24 cellular contexts compared by ENCODE assay signal in the genomic region with DNA sequence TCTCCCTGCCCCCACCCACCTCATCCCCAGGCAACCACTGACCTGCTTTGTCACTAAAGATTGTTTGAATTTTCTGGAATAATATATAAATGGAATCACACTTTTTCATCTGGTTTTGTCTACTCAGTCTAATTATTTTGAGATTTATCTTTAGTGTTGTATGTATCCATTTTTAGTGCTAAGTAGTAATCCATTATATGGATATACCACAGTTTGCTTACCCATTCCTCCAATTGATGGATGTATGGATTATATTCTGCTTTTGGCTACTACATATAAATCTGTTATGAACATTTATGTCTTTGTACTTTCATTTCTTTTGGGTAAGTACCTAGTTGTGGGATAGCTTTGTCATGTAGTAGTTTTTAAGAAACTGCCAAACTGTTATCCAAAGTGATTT.
"Had no signal": no experiment of that assay in that cellular context is flagged by ENCODE, and none has a peak within 500 bp of the region (broad histone marks: within the 10 kb centered on the region; RNA-seq: fewer than 3 reads in every experiment).

No MANE protein-coding gene starts in this region.

- H3K4me3 ChIP-seq: coronary artery, dorsolateral prefrontal cortex, esophagus muscularis mucosa, heart right ventricle, left lung, lower lobe of right lung, mucosa of descending colon had no signal

- H3K9me3 ChIP-seq: esophagus muscularis mucosa, heart right ventricle, left lung, lower lobe of right lung, mucosa of descending colon had no signal

- H3K9me3 Mint-ChIP-seq: naive B cell; naive thymus-derived CD8-positive, alpha-beta T cell had no signal

- H3K27me3 ChIP-seq: dorsolateral prefrontal cortex, esophagus muscularis mucosa, foreskin keratinocyte, heart right ventricle, left lung had no signal

- H3K4me1 ChIP-seq: esophagus muscularis mucosa, left lung, lower lobe of right lung had no signal

- H3K4me3 Mint-ChIP-seq: mesothelial cell of epicardium; naive B cell; naive thymus-derived CD8-positive, alpha-beta T cell had no signal

- DNase-seq: dermis blood vessel endothelial cell; dorsolateral prefrontal cortex; effector CD4-positive, alpha-beta T cell; effector memory CD4-positive, alpha-beta T cell; glutamatergic neuron; head of caudate nucleus; heart right ventricle; hippocampal formation; left cardiac atrium; left lung; left ventricle myocardium superior; lower lobe of right lung; mesenchymal stem cell; mucosa of descending colon; naive B cell; naive thymus-derived CD8-positive, alpha-beta T cell had no signal

- H3K36me3 Mint-ChIP-seq: mesothelial cell of epicardium, naive B cell had no signal

- FAIRE-seq: endothelial cell of umbilical vein, frontal cortex, islet of Langerhans, keratinocyte had no signal

- H3K36me3 ChIP-seq: left lung, lower lobe of right lung had no signal

- H3K27ac Mint-ChIP-seq: mesothelial cell of epicardium, naive B cell had no signal

- H3K27me3 Mint-ChIP-seq: naive B cell; naive thymus-derived CD8-positive, alpha-beta T cell had no signal

- H3K4me1 Mint-ChIP-seq: naive B cell had no signal

- H3K27ac ChIP-seq: coronary artery, dorsolateral prefrontal cortex, esophagus muscularis mucosa, foreskin keratinocyte, heart right ventricle, left lung, lower lobe of right lung had no signal

- ATAC-seq: heart right ventricle; left cardiac atrium; left lung; left ventricle myocardium superior; lower lobe of right lung; naive thymus-derived CD8-positive, alpha-beta T cell had no signal
